Comparison of ENCODE assay signal across 8 cellular contexts in genomic region chr19:43651758-43652545, GRCh38. TPM values are rescaled to one million over a fixed set of nuclear protein-coding genes. Genes with fewer than 3 reads are reported as not detected.
DNase-seq lines count a peak whose midpoint lies in the region; ATAC-seq, FAIRE-seq and TF ChIP-seq lines count a peak whose summit lies in the region.

No MANE protein-coding gene starts in this region.

- no peak overlapping the region for H3K4me3 Mint-ChIP-seq in activated T-cell treated with anti-CD3 and anti-CD28 coated beads, Interleukin-2, amount 50 U/mL, for 72 hours

- peak in 1 of 2 donors; percentile 34 for ATAC-seq in activated T-cell treated with anti-CD3 and anti-CD28 coated beads, Interleukin-2, amount 50 U/mL, for 72 hours (replicated peaks in 1 of 2)
- ATAC-seq in HG03354 (IDR thresholded peaks at IDR 0.05; ENCODE audit: poor library complexity, severe bottlenecking, unreplicated experiment) (no peak), GM18867 (IDR thresholded peaks at IDR 0.05; ENCODE audit: unreplicated experiment) (no peak)

- H3K36me3 ChIP-seq in BE2C: no peaks in the 10 kb centered on the region
- peaks cover 100% of the 10 kb centered on the region for H3K36me3 ChIP-seq in neutrophil

- H3K27ac ChIP-seq in neutrophil: peak overlapping the region; percentile 25

- H3K4me1 ChIP-seq in BE2C (no peaks in the 10 kb centered on the region), neutrophil (ENCODE audit: control insufficient read depth in 1 of 2, insufficient read depth in 1 of 2, low read depth in 1 of 2, low read length in 1 of 2) (no peaks in the 10 kb centered on the region)

- H3K9me3 Mint-ChIP-seq in activated T-cell treated with anti-CD3 and anti-CD28 coated beads, Interleukin-2, amount 50 U/mL, for 72 hours: no peaks in the 10 kb centered on the region

- H3K4me3 ChIP-seq in BE2C (ENCODE audit: low read depth, low read length): no peak overlapping the region
- H3K4me3 ChIP-seq in neutrophil (ENCODE audit: low read depth in 1 of 2, low read length in 1 of 2): no peak overlapping the region

- peaks cover 0 to 5% of the 10 kb centered on the region in 2 donors for H3K36me3 Mint-ChIP-seq in activated T-cell treated with anti-CD3 and anti-CD28 coated beads, Interleukin-2, amount 50 U/mL, for 72 hours (ENCODE audit: insufficient read depth in 2 of 2)

- H3K27me3 ChIP-seq in BE2C (no peaks in the 10 kb centered on the region), neutrophil (no peaks in the 10 kb centered on the region)

- no peak overlapping the region for H3K27ac Mint-ChIP-seq in activated T-cell treated with anti-CD3 and anti-CD28 coated beads, Interleukin-2, amount 50 U/mL, for 72 hours

- H3K4me1 Mint-ChIP-seq in activated T-cell treated with anti-CD3 and anti-CD28 coated beads, Interleukin-2, amount 50 U/mL, for 72 hours (ENCODE audit: low read depth): no peaks in the 10 kb centered on the region

- peak; percentile 63 for DNase-seq in BE2C
- DNase-seq in GM19239 (ENCODE audit: insufficient read length, low spot score): peak; percentile 60
- peak; percentile 43 for DNase-seq in NCI-H774 (lab: John Stamatoyannopoulos, UW)
- DNase-seq in activated T-cell treated with anti-CD3 and anti-CD28 coated beads, Interleukin-2, amount 50 U/mL, for 72 hours: peak; percentile 37 to 39
- peak; percentile 70 for DNase-seq in foreskin melanocyte

- H3K27me3 Mint-ChIP-seq in activated T-cell treated with anti-CD3 and anti-CD28 coated beads, Interleukin-2, amount 50 U/mL, for 72 hours (ENCODE audit: low read depth): no peaks in the 10 kb centered on the region

- TF ChIP-seq CTCF in BE2C (IDR thresholded peaks at IDR 0.05; ENCODE audit: low read depth, low read length): peak; percentile 92
- TF ChIP-seq CTCF in neutrophil (IDR thresholded peaks at IDR 0.05): peak; percentile 45

- H3K9me3 ChIP-seq in BE2C: no peaks in the 10 kb centered on the region
- peaks cover 10% of the 10 kb centered on the region for H3K9me3 ChIP-seq in neutrophil

- peak; percentile 84 for FAIRE-seq in GM19239 (lab: Jason Lieb, UNC)

RNA-seq across cellular contexts. Expression of gene CADM4, which starts 12.3 kb away (rescaled TPM):
- 8.9 TPM for polyA plus RNA-seq in BE2C (2012; ENCODE audit: insufficient read depth, insufficient read length, low read depth)
- total RNA-seq in activated T-cell treated with anti-CD3 and anti-CD28 coated beads, Interleukin-2, amount 50 U/mL, for 72 hours: under 1 TPM; 0.28 to 0.74 TPM

RNA-seq across cellular contexts. Expression of gene PLAUR, which starts 18.0 kb away (rescaled TPM):
- polyA plus RNA-seq in BE2C (2012; ENCODE audit: insufficient read depth, insufficient read length, low read depth): 0.66 TPM
- total RNA-seq in activated T-cell treated with anti-CD3 and anti-CD28 coated beads, Interleukin-2, amount 50 U/mL, for 72 hours: 10 to 100 TPM in 1 of 2 donors, 1 to 10 TPM in 1; 9.9 to 10.4 TPM

RNA-seq across cellular contexts. Expression of gene ZNF428, which starts 32.5 kb away (rescaled TPM):
- polyA plus RNA-seq in BE2C (2012; ENCODE audit: insufficient read depth, insufficient read length, low read depth): 235 TPM
- total RNA-seq in activated T-cell treated with anti-CD3 and anti-CD28 coated beads, Interleukin-2, amount 50 U/mL, for 72 hours: 10 to 100 TPM; 17.2 to 25.6 TPM

RNA-seq across cellular contexts. Expression of gene SRRM5, which starts 40.1 kb away (rescaled TPM):
- 0.45 TPM for polyA plus RNA-seq in BE2C (2012; ENCODE audit: insufficient read depth, insufficient read length, low read depth)
- 1 to 10 TPM; 1.1 to 1.7 TPM for total RNA-seq in activated T-cell treated with anti-CD3 and anti-CD28 coated beads, Interleukin-2, amount 50 U/mL, for 72 hours

RNA-seq across cellular contexts. Expression of gene ZNF576, which starts 55.6 kb away (rescaled TPM):
- polyA plus RNA-seq in BE2C (2012; ENCODE audit: insufficient read depth, insufficient read length, low read depth): 39.9 TPM
- 10 to 100 TPM; 10.0 to 11.8 TPM for total RNA-seq in activated T-cell treated with anti-CD3 and anti-CD28 coated beads, Interleukin-2, amount 50 U/mL, for 72 hours
